7 cellular contexts compared by ENCODE assay signal in the genomic region with DNA sequence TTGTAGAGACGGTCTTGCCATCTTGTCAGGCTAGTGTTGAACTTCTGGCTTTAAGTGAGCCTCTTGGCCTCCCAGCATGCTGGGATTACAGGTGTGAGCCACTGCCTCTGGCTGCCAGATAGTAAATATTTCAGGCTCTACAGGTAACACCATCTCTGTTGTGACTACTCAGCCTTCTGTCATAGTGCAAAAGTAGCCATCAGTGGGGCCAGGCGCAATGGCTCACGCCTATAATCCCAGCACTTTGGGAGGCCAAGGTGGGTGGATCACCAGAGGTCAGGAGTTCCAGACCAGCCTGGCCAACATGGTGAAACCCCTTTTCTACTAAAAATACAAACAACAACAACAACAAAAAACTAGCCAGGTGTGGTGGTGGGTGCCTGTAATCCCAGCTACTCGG. TPM values are rescaled to one million over a fixed set of nuclear protein-coding genes. Genes with fewer than 3 reads are reported as not detected.
A peak's percentile ranks its signal among the peaks of the same experiment; 100 is the strongest.
DNase-seq lines count a peak whose midpoint lies in the region; TF ChIP-seq lines count a peak whose summit lies in the region.
"Not testable (repeated sequence)": the region's sequence is repeated elsewhere in the genome, so short reads cannot be mapped to it uniquely, and the experiment has no call there.

No MANE protein-coding gene starts in this region.

- H2AK5ac ChIP-seq in H9 (ENCODE audit: insufficient read length, low read length) = not testable (repeated sequence)

- not testable (repeated sequence) for TF ChIP-seq EP300 in sigmoid colon (IDR thresholded peaks at IDR 0.05)

- H3K23ac ChIP-seq in H9 (ENCODE audit: insufficient read length, low read depth, low read length) = not testable (repeated sequence)

- not testable (repeated sequence) for H3K9me3 Mint-ChIP-seq in H9; activated CD4-positive, alpha-beta memory T cell treated with anti-CD3 and anti-CD28 coated beads, Interleukin-2, amount 10 ng/mL, durations not matched to agents 7 days and 5 days; activated T-cell treated with anti-CD3 and anti-CD28 coated beads, Interleukin-2, amount 50 U/mL, for 24 hours; endodermal cell

- H3K27me3 ChIP-seq in H9 (ENCODE audit: insufficient read depth, low read length); endodermal cell (ENCODE audit: control insufficient read depth, insufficient read depth, low read length, poor library complexity, severe bottlenecking); sigmoid colon: not testable (repeated sequence)

- not testable (repeated sequence) for H3K23me2 ChIP-seq in H9 (ENCODE audit: insufficient read length, low read depth, low read length, poor library complexity, severe bottlenecking)

- H2BK120ac ChIP-seq in H9 (ENCODE audit: low read depth, low read length, poor library complexity, severe bottlenecking) = not testable (repeated sequence)

- H2BK15ac ChIP-seq in H9 (ENCODE audit: low read depth, low read length) = not testable (repeated sequence)

- H3K56ac ChIP-seq in H9 (ENCODE audit: insufficient read length, low read depth, low read length) = not testable (repeated sequence)

- not testable (repeated sequence) for H3K4me3 Mint-ChIP-seq in H9; activated CD4-positive, alpha-beta memory T cell treated with anti-CD3 and anti-CD28 coated beads, Interleukin-2, amount 10 ng/mL, durations not matched to agents 7 days and 5 days; activated T-cell treated with anti-CD3 and anti-CD28 coated beads, Interleukin-2, amount 50 U/mL, for 24 hours; endodermal cell

- H3K27ac Mint-ChIP-seq in H9; activated CD4-positive, alpha-beta memory T cell treated with anti-CD3 and anti-CD28 coated beads, Interleukin-2, amount 10 ng/mL, durations not matched to agents 7 days and 5 days; activated T-cell treated with anti-CD3 and anti-CD28 coated beads, Interleukin-2, amount 50 U/mL, for 24 hours; endodermal cell: not testable (repeated sequence)

- H3K14ac ChIP-seq in H9 (ENCODE audit: insufficient read depth, low read length) = not testable (repeated sequence)

- H3K4ac ChIP-seq in H9 (ENCODE audit: low read depth, low read length) = not testable (repeated sequence)

- not testable (repeated sequence) for H3K18ac ChIP-seq in H9 (ENCODE audit: insufficient read length, low read depth, low read length)

- not testable (repeated sequence) for H3K4me3 ChIP-seq in endodermal cell (ENCODE audit: low read length); sigmoid colon

- not testable (repeated sequence) for TF ChIP-seq POLR2A in sigmoid colon (IDR thresholded peaks at IDR 0.05)

- H4K20me1 ChIP-seq in H9 (ENCODE audit: control insufficient read depth, insufficient read depth, insufficient read length) = not testable (repeated sequence)

- H4K5ac ChIP-seq in H9 (ENCODE audit: insufficient read length, low read depth, low read length) = not testable (repeated sequence)

- intact Hi-C loops in sigmoid colon (cut with DNase I) = not testable (repeated sequence)

- no CpG with 5 or more reads among the region's 4 CpGs for WGBS in H9 (ENCODE audit: extremely low coverage, insufficient read length, low lambda C conversion rate)
- 92% methylated on average over 4 of the region's 4 CpGs for WGBS in endodermal cell (ENCODE audit: insufficient coverage in 1 of 2, insufficient read length in 1 of 2), 2 experiments
- WGBS in sigmoid colon, 2 donors = 92 to 94% methylated on average over 4 of the region's 4 CpGs

- not testable (repeated sequence) for H3K9me3 ChIP-seq in H9 (ENCODE audit: control insufficient read depth, low read depth, low read length); endodermal cell (ENCODE audit: control insufficient read depth, low read length); sigmoid colon

- not testable (repeated sequence) for H3K36me3 Mint-ChIP-seq in H9 (ENCODE audit: insufficient read depth in 1 of 3, low read depth in 3 of 3); activated CD4-positive, alpha-beta memory T cell treated with anti-CD3 and anti-CD28 coated beads, Interleukin-2, amount 10 ng/mL, durations not matched to agents 7 days and 5 days (ENCODE audit: low read depth)
- peaks cover 13% of the 10 kb centered on the region for H3K36me3 Mint-ChIP-seq in activated T-cell treated with anti-CD3 and anti-CD28 coated beads, Interleukin-2, amount 50 U/mL, for 24 hours (ENCODE audit: low read depth)
- H3K36me3 Mint-ChIP-seq in endodermal cell (ENCODE audit: low read depth) = peaks cover 15% of the 10 kb centered on the region

- H2BK20ac ChIP-seq in H9 (ENCODE audit: low read depth, low read length, poor library complexity, severe bottlenecking) = not testable (repeated sequence)

- not testable (repeated sequence) for H3K27me3 Mint-ChIP-seq in H9 (ENCODE audit: low read depth); activated CD4-positive, alpha-beta memory T cell treated with anti-CD3 and anti-CD28 coated beads, Interleukin-2, amount 10 ng/mL, durations not matched to agents 7 days and 5 days; activated T-cell treated with anti-CD3 and anti-CD28 coated beads, Interleukin-2, amount 50 U/mL, for 24 hours; endodermal cell (ENCODE audit: insufficient read depth)

- peak; percentile 7 for DNase-seq in H9
- DNase-seq in activated CD4-positive, alpha-beta memory T cell treated with anti-CD3 and anti-CD28 coated beads, Interleukin-2, amount 10 ng/mL, durations not matched to agents 7 days and 5 days = peak; percentile 6
- peak; percentile 22 for DNase-seq in activated T-cell treated with anti-CD3 and anti-CD28 coated beads, Interleukin-2, amount 50 U/mL, for 24 hours
- DNase-seq in endodermal cell = peak; percentile 38
- peak; percentile 11 for DNase-seq in islet precursor cell
- DNase-seq in mesenteric fat pad (ENCODE audit: low spot score) = peak; percentile 37
- DNase-seq in sigmoid colon = peak; percentile 6

- not testable (repeated sequence) for H2BK12ac ChIP-seq in H9 (ENCODE audit: insufficient read length, low read depth, low read length)

- not testable (repeated sequence) for TF ChIP-seq CTCF in H9 (conservative IDR thresholded peaks at IDR 0.05); endodermal cell (conservative IDR thresholded peaks at IDR 0.05); sigmoid colon (IDR thresholded peaks at IDR 0.05)

- CTCF ChIA-PET in activated CD4-positive, alpha-beta memory T cell treated with anti-CD3 and anti-CD28 coated beads, Interleukin-2, amount 10 ng/mL, durations not matched to agents 7 days and 5 days (lab: Charles Lee) = not testable (repeated sequence)

- H3K79me1 ChIP-seq in H9 (ENCODE audit: insufficient read depth, low read depth, low read length, poor library complexity, severe bottlenecking) = not testable (repeated sequence)

- H3T11ph ChIP-seq in H9 (ENCODE audit: low read length) = not testable (repeated sequence)

- H3K36me3 ChIP-seq in endodermal cell (ENCODE audit: control insufficient read depth, insufficient read depth, low read length) = peaks cover 16% of the 10 kb centered on the region
- not testable (repeated sequence) for H3K36me3 ChIP-seq in sigmoid colon

- H3K4me1 ChIP-seq in H9 (ENCODE audit: insufficient read depth, low read length); endodermal cell (ENCODE audit: control insufficient read depth, insufficient read depth, low read length); sigmoid colon: not testable (repeated sequence)

- not testable (repeated sequence) for H4K8ac ChIP-seq in H9 (replicated peaks; ENCODE audit: insufficient read length, low read depth, low read length)

- H3K79me2 ChIP-seq in H9 (ENCODE audit: insufficient read depth, low read length) = not testable (repeated sequence)

- H3K4me2 ChIP-seq in H9 (ENCODE audit: insufficient read depth, insufficient read length, low read length) = not testable (repeated sequence)

- peaks cover 27 to 45% of the 10 kb centered on the region in 2 experiments for H3K4me1 Mint-ChIP-seq in H9
- not testable (repeated sequence) for H3K4me1 Mint-ChIP-seq in activated CD4-positive, alpha-beta memory T cell treated with anti-CD3 and anti-CD28 coated beads, Interleukin-2, amount 10 ng/mL, durations not matched to agents 7 days and 5 days; activated T-cell treated with anti-CD3 and anti-CD28 coated beads, Interleukin-2, amount 50 U/mL, for 24 hours (ENCODE audit: low read depth)
- peaks cover 20% of the 10 kb centered on the region for H3K4me1 Mint-ChIP-seq in endodermal cell

- POLR2A ChIA-PET in activated CD4-positive, alpha-beta memory T cell treated with anti-CD3 and anti-CD28 coated beads, Interleukin-2, amount 10 ng/mL, durations not matched to agents 7 days and 5 days (lab: Charles Lee) = interaction anchor here (0.6 kb wide), 1 partner anchor 383 kb away, joined by 3 read pairs; no protein-coding TSS in a partner anchor

- not testable (repeated sequence) for H2BK5ac ChIP-seq in H9 (ENCODE audit: insufficient read length, low read length)

- H2AFZ ChIP-seq in H9 (ENCODE audit: low read length) = not testable (repeated sequence)

- H3K9ac ChIP-seq in H9 (ENCODE audit: extremely low read depth, insufficient read length, low read length); endodermal cell (ENCODE audit: extremely low read depth, low read length, poor library complexity, severe bottlenecking): not testable (repeated sequence)

- H4K91ac ChIP-seq in H9 (ENCODE audit: insufficient read length, low read depth, low read length) = not testable (repeated sequence)

- not testable (repeated sequence) for H3K27ac ChIP-seq in H9 (ENCODE audit: insufficient read length, low read depth, low read length); endodermal cell (ENCODE audit: low read depth, low read length); sigmoid colon

RNA-seq across cellular contexts. Expression of a gene that starts 14.5 kb away (rescaled TPM):
- 3.3 and 4.2 TPM in 2 replicates for total RNA-seq in H9 (2021)
- total RNA-seq in activated CD4-positive, alpha-beta memory T cell treated with anti-CD3 and anti-CD28 coated beads, Interleukin-2, amount 10 ng/mL, durations not matched to agents 7 days and 5 days = 1 to 10 TPM in 1 of 2 experiments, under 1 TPM in 1; 0.48 to 1.4 TPM
- total RNA-seq in endodermal cell = 1 to 10 TPM; 4.0 to 4.4 TPM
- polyA plus RNA-seq in endodermal cell (2013, experiment 1 of 2) = 4.3 TPM
- polyA plus RNA-seq in endodermal cell (2013, experiment 2 of 2) = 1.9 TPM
- 0.16 TPM for total RNA-seq in mesenteric fat pad
- total RNA-seq in sigmoid colon = 1 to 10 TPM in 1 of 4 donors, under 1 TPM in 3; 0.27 to 6.3 (median 0.77) TPM
- polyA plus RNA-seq in sigmoid colon = 10 to 100 TPM in 1 of 3 donors, 1 to 10 TPM in 2; 2.0 to 10.2 (median 5.3) TPM

RNA-seq across cellular contexts. Expression of a gene that starts 35.5 kb away (rescaled TPM):
- 22.8 and 24.9 TPM in 2 replicates for total RNA-seq in H9 (2021)
- 1 to 10 TPM; 3.9 to 4.0 TPM for total RNA-seq in activated CD4-positive, alpha-beta memory T cell treated with anti-CD3 and anti-CD28 coated beads, Interleukin-2, amount 10 ng/mL, durations not matched to agents 7 days and 5 days
- 10 to 100 TPM; 38.5 to 45.6 TPM for total RNA-seq in endodermal cell
- 24.9 TPM for polyA plus RNA-seq in endodermal cell (2013, experiment 1 of 2)
- polyA plus RNA-seq in endodermal cell (2013, experiment 2 of 2) = 22.4 TPM
- 5.5 TPM for total RNA-seq in mesenteric fat pad
- 1 to 10 TPM; 2.1 to 4.2 (median 2.7) TPM for total RNA-seq in sigmoid colon
- 1 to 10 TPM; 1.2 to 3.5 (median 1.4) TPM for polyA plus RNA-seq in sigmoid colon
